In genomic region chr1:161165742-161166668, GRCh38 we compare ENCODE assay signal across 8 cellular contexts. TPM values are rescaled to one million over a fixed set of nuclear protein-coding genes. Genes with fewer than 3 reads are reported as not detected.
A peak's percentile ranks its signal among the peaks of the same experiment; 100 is the strongest.
DNase-seq lines count a peak whose midpoint lies in the region; TF ChIP-seq lines count a peak whose summit lies in the region.

PPOX (plus strand) TSS chr1:161166426; CDS start chr1:161166848, 422 bp downstream.

- H3K4me3 ChIP-seq in HAP-1 (peak within 1 kb of the TSS; percentile 53), MG63 (peak within 1 kb of the TSS; percentile 74), neural cell (ENCODE audit: low read length) (peak within 1 kb of the TSS; percentile 96), stomach (peak within 1 kb of the TSS; percentile 62 to 96 (median 85))

- peak within 1 kb of the TSS; percentile 82 for H3K4me2 ChIP-seq in neural cell (ENCODE audit: low read length)

- in situ Hi-C loops in HAP-1 (cut with MboI; ENCODE audit: low sequenced_read_pairs), result no loop called here

- no peaks in the 10 kb centered on the region for H4K20me1 ChIP-seq in neural cell (ENCODE audit: insufficient read depth)

- no peaks in the 10 kb centered on the region for H3K9me2 ChIP-seq in neural cell (ENCODE audit: insufficient read depth, low read length)

- H3K27me3 ChIP-seq in HAP-1 (ENCODE audit: low read depth) (no peaks in the 10 kb centered on the region), MG63 (no peaks in the 10 kb centered on the region), neural cell (ENCODE audit: insufficient read depth, low read depth, low read length) (no peaks in the 10 kb centered on the region), stomach (no peaks in the 10 kb centered on the region)

- H3K4me1 ChIP-seq in HAP-1 (peaks cover 7% of the 10 kb centered on the region), stomach (peaks cover 19 to 59% (median 46%) of the 10 kb centered on the region in 4 donors)

- H3K27ac ChIP-seq in neural cell (ENCODE audit: low read length) (peak within 1 kb of the TSS; percentile 84), stomach (peak within 1 kb of the TSS; percentile 79 to 91 (median 87))

- TF ChIP-seq RAD21 in neural cell (conservative IDR thresholded peaks at IDR 0.05), result peak; percentile 46

- H3K36me3 ChIP-seq in HAP-1 (replicated peaks) (peaks cover 37% of the 10 kb centered on the region), MG63 (peaks cover 43% of the 10 kb centered on the region), neural cell (ENCODE audit: insufficient read depth, low read length) (no peaks in the 10 kb centered on the region), stomach (peaks cover 15 to 76% (median 63%) of the 10 kb centered on the region in 4 donors)

- no peaks in the 10 kb centered on the region for H3K9me3 ChIP-seq in HAP-1
- H3K9me3 ChIP-seq in MG63, result no peaks in the 10 kb centered on the region
- H3K9me3 ChIP-seq in neural cell (ENCODE audit: low read length), result no peaks in the 10 kb centered on the region
- H3K9me3 ChIP-seq in stomach, result no peaks in the 10 kb centered on the region

- H3F3A ChIP-seq in neural cell (ENCODE audit: insufficient read depth, low read length, poor library complexity, severe bottlenecking), result no peaks in the 10 kb centered on the region

- peak within 1 kb of the TSS; percentile 79 for H3K9ac ChIP-seq in neural cell (ENCODE audit: low read length)

- peak; percentile 70 for TF ChIP-seq CTCF in neural cell (IDR thresholded peaks at IDR 0.05; ENCODE audit: poor library complexity, severe bottlenecking)
- TF ChIP-seq CTCF in stomach (IDR thresholded peaks at IDR 0.05), result peak in 4 of 7 experiments; percentile 8 to 37 (median 17)

- no peaks in the 10 kb centered on the region for H3K79me2 ChIP-seq in neural cell (replicated peaks; ENCODE audit: insufficient read depth, low read length)

- TF ChIP-seq EP300 in neural cell (conservative IDR thresholded peaks at IDR 0.05; ENCODE audit: poor library complexity, severe bottlenecking), result peak; percentile 58
- TF ChIP-seq EP300 in stomach (IDR thresholded peaks at IDR 0.05), result no peak

- 0 to 1% (median 0%) methylated on average over 41 to 54 of the region's 54 CpGs for WGBS in stomach, 5 donors

- DNase-seq in GDM1 (lab: John Stamatoyannopoulos, UW), result peak; percentile 95
- DNase-seq in HAP-1 (ENCODE audit: low spot score in 2 of 2), result peak; percentile 97 to 99
- peak; percentile 99 for DNase-seq in MG63
- peak; percentile 99 for DNase-seq in SHP77 treated with DMSO at 0.1 percent for 48 hours (lab: John Stamatoyannopoulos, UW)
- DNase-seq in activated effector memory CD4-positive, alpha-beta T cell treated with anti-CD3 and anti-CD28 coated beads, Interleukin-2, amount 50 U/mL, for 16 hours, result peak; percentile 97
- DNase-seq in fibroblast of the conjunctiva (ENCODE audit: low read depth), result peak; percentile 97
- peak; percentile 97 for DNase-seq in stomach

- TF ChIP-seq POLR2A in stomach (IDR thresholded peaks at IDR 0.05), result no peak

- peak within 1 kb of the TSS; percentile 67 for H2AFZ ChIP-seq in neural cell (ENCODE audit: low read depth, low read length)

- intact Hi-C loops in stomach (cut with DNase I; ENCODE audit: low total_unique reads), result no loop called here

TF ChIP-seq in neural cell, 6 proteins besides CTCF, POLR2A, EP300 and RAD21:
- peak; percentile 55 for TF ChIP-seq SMC3 (conservative IDR thresholded peaks at IDR 0.05; ENCODE audit: poor library complexity)
- peak; percentile 77 for TF ChIP-seq MXI1 (conservative IDR thresholded peaks at IDR 0.05; ENCODE audit: poor library complexity, severe bottlenecking)
- peak; percentile 58 for TF ChIP-seq REST (IDR thresholded peaks at IDR 0.05; ENCODE audit: borderline replicate concordance)
- peak; percentile 61 for TF ChIP-seq POLR2AphosphoS5 (IDR thresholded peaks at IDR 0.05)
- no peak for TF ChIP-seq TAF1 (IDR thresholded peaks at IDR 0.05; ENCODE audit: low read depth)
- TF ChIP-seq EZH2 (IDR thresholded peaks at IDR 0.05; ENCODE audit: borderline replicate concordance, insufficient read depth, low read length, poor library complexity, severe bottlenecking), result no peak

RNA-seq across cellular contexts. Expression of gene PPOX, which starts in this region (rescaled TPM):
- 7.9 and 40.3 TPM in 2 replicates for total RNA-seq in MG63 (2014; rRNA removed; shearing (Covaris generic); ENCODE audit: low replicate concordance)
- 93.9 and 107 TPM in 2 replicates for polyA plus RNA-seq in neural cell
- 33.4 and 35.1 TPM in 2 replicates for polyA minus RNA-seq in neural cell
- total RNA-seq in stomach, result 10 to 100 TPM in 4 of 5 donors, 1 to 10 TPM in 1; 9.5 to 52.7 (median 44.9) TPM
- 10 to 100 TPM; 16.8 to 32.0 (median 31.6) TPM for polyA plus RNA-seq in stomach

Comparison
In these comparisons a context has a peak if more than half of its experiments do, and no peak if none do; other contexts are left out.
1. Peak in every context shown above with its lines: DNase-seq, H3K4me3 ChIP-seq and H3K27ac ChIP-seq.